8 cellular contexts compared by ENCODE assay signal in the genomic region with DNA sequence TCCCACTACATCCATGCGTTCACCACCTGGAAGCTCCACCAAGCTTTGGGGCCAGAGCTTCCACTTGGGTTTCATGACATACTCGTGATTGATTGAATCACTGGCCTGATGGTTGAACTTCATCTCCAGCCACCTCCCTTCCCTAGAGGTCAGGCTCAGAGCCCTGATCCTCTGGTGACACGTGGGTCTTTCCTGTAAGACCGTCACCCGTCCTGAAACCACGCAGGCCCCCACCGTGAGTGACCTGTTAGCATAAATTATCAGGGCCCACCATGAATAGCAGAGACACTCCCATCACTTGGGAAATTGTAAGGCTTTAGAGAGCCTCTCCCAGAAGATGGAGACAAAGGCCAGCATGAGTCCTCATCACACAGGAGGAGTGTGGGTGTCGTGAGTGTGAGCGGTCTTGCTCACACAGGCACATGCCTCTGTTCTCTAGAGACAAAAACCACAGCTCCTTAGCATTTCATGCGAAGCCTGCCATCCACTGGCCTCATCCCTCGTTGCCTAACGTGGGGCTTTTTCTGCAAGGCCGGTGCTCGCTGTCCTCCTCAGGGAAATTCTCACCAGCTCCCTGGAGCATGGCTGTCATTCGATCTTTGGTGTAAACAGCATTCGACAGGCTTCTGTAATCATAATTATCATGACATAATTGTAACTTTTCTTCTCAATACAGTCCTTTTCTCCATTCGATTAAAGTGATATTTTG.
A peak's percentile ranks its signal among the peaks of the same experiment; 100 is the strongest.
DNase-seq lines count a peak whose midpoint lies in the region; ATAC-seq, FAIRE-seq and TF ChIP-seq lines count a peak whose summit lies in the region.

No MANE protein-coding gene starts in this region.

- H3F3A ChIP-seq in GM23248 (ENCODE audit: insufficient read depth) (no peaks in the 10 kb centered on the region), SU-DHL-6 (ENCODE audit: insufficient read depth) (no peaks in the 10 kb centered on the region)

- no peak for FAIRE-seq in pancreas (lab: Jason Lieb, UNC)

- intact Hi-C loops in pancreas (cut with DNase I), result no loop called here
- intact Hi-C loops in CD8-positive, alpha-beta T cell (cut with DNase I, micrococcal nuclease), result no loop called here

- H3K27ac ChIP-seq in GM23248 (no peak overlapping the region), SU-DHL-6 (ENCODE audit: low read depth, low read length) (no peak overlapping the region), pancreas (no peak overlapping the region)
- H3K27ac ChIP-seq in CD8-positive, alpha-beta T cell (ENCODE audit: low read depth, low read length), result no peak overlapping the region

- CTCF ChIA-PET in CD8-positive, alpha-beta T cell (lab: Charles Lee), result no interaction called here

- no peak overlapping the region for H3K4me3 Mint-ChIP-seq in T-helper 2 cell treated with Interferon-gamma antibody and Interleukin-4, amounts not matched to agents 5 μg/mL and 100 μg/mL, for 36 hours
- no peak overlapping the region for H3K4me3 Mint-ChIP-seq in CD8-positive, alpha-beta T cell
- no peak overlapping the region for H3K4me3 Mint-ChIP-seq in HFFc6

- ATAC-seq in pancreas, result peak in 3 of 4 donors; percentile 58 to 69 (median 62)
- no peak for ATAC-seq in CD8-positive, alpha-beta T cell

- no peak overlapping the region for H3K4me3 ChIP-seq in GM23248
- no peak overlapping the region for H3K4me3 ChIP-seq in SU-DHL-6 (ENCODE audit: insufficient read depth, low read length, poor library complexity, severe bottlenecking)
- no peak overlapping the region for H3K4me3 ChIP-seq in pancreas
- H3K4me3 ChIP-seq in CD8-positive, alpha-beta T cell (ENCODE audit: low read depth, low read length), result no peak overlapping the region

- peak overlapping the region; percentile 13 for H3K27ac Mint-ChIP-seq in T-helper 2 cell treated with Interferon-gamma antibody and Interleukin-4, amounts not matched to agents 5 μg/mL and 100 μg/mL, for 36 hours
- no peak overlapping the region for H3K27ac Mint-ChIP-seq in CD8-positive, alpha-beta T cell
- no peak overlapping the region for H3K27ac Mint-ChIP-seq in HFFc6

- no peaks in the 10 kb centered on the region for H3K9me2 ChIP-seq in GM23248 (ENCODE audit: insufficient read depth)
- no peaks in the 10 kb centered on the region for H3K9me2 ChIP-seq in SU-DHL-6 (replicated peaks; ENCODE audit: insufficient read depth, low read length)

- WGBS in GM23248 (ENCODE audit: low coverage in 1 of 2, low lambda C conversion rate in 2 of 2, missing lambda C conversion rate in 2 of 2), 2 experiments, result 58 to 66% methylated on average over 17 of the region's 17 CpGs
- WGBS in pancreas, 2 donors, result 78 to 79% methylated on average over 17 of the region's 17 CpGs

- H3K4me2 ChIP-seq in GM23248 (ENCODE audit: unreplicated experiment) (no peak overlapping the region), SU-DHL-6 (ENCODE audit: low read depth, low read length, poor library complexity, severe bottlenecking) (no peak overlapping the region)

- no peaks in the 10 kb centered on the region for H3K9me3 ChIP-seq in GM23248 (ENCODE audit: low read depth)
- H3K9me3 ChIP-seq in SU-DHL-6 (ENCODE audit: insufficient read depth, low read length), result no peaks in the 10 kb centered on the region
- no peaks in the 10 kb centered on the region for H3K9me3 ChIP-seq in pancreas
- H3K9me3 ChIP-seq in CD8-positive, alpha-beta T cell (ENCODE audit: low read length), result no peaks in the 10 kb centered on the region

- peaks cover 5% of the 10 kb centered on the region for H3K9me3 Mint-ChIP-seq in T-helper 2 cell treated with Interferon-gamma antibody and Interleukin-4, amounts not matched to agents 5 μg/mL and 100 μg/mL, for 36 hours
- H3K9me3 Mint-ChIP-seq in CD8-positive, alpha-beta T cell, result no peaks in the 10 kb centered on the region
- peaks cover 5% of the 10 kb centered on the region for H3K9me3 Mint-ChIP-seq in HFFc6

- in situ Hi-C loops in GM23248 (cut with MboI), result no loop called here

- peak; percentile 12 for TF ChIP-seq CTCF in SU-DHL-6 (IDR thresholded peaks at IDR 0.05; ENCODE audit: insufficient read depth, low read length, poor library complexity, severe bottlenecking)
- no peak for TF ChIP-seq CTCF in pancreas (IDR thresholded peaks at IDR 0.05)
- no peak for TF ChIP-seq CTCF in CD8-positive, alpha-beta T cell (IDR thresholded peaks at IDR 0.05)
- no peak for TF ChIP-seq CTCF in HFFc6 (IDR thresholded peaks at IDR 0.05)

- no peaks in the 10 kb centered on the region for H3K27me3 Mint-ChIP-seq in T-helper 2 cell treated with Interferon-gamma antibody and Interleukin-4, amounts not matched to agents 5 μg/mL and 100 μg/mL, for 36 hours (ENCODE audit: low read depth)
- no peaks in the 10 kb centered on the region for H3K27me3 Mint-ChIP-seq in CD8-positive, alpha-beta T cell (ENCODE audit: low read depth)
- H3K27me3 Mint-ChIP-seq in HFFc6 (ENCODE audit: insufficient read depth), result peaks cover 3% of the 10 kb centered on the region

- POLR2A ChIA-PET in CD8-positive, alpha-beta T cell (lab: Charles Lee), result no interaction called here

- H3K4me1 ChIP-seq in GM23248 (ENCODE audit: insufficient read depth), result no peaks in the 10 kb centered on the region
- H3K4me1 ChIP-seq in pancreas, result no peaks in the 10 kb centered on the region
- H3K4me1 ChIP-seq in CD8-positive, alpha-beta T cell (ENCODE audit: insufficient read depth, low read length), result peaks cover 14% of the 10 kb centered on the region

- no peak overlapping the region for H3K9ac ChIP-seq in GM23248
- H3K9ac ChIP-seq in SU-DHL-6 (ENCODE audit: low read length), result no peak overlapping the region

- no peaks in the 10 kb centered on the region for H4K20me1 ChIP-seq in GM23248 (ENCODE audit: insufficient read depth)
- H4K20me1 ChIP-seq in SU-DHL-6 (ENCODE audit: low read depth, low read length), result no peaks in the 10 kb centered on the region

- no peak for DNase-seq in T-helper 2 cell treated with Interferon-gamma antibody and Interleukin-4, amounts not matched to agents 5 μg/mL and 100 μg/mL, for 36 hours (ENCODE audit: low spot score)
- DNase-seq in T-helper 2 cell (no peak), GM23248 (peak; percentile 48), pancreas (no peak), HFFc6 (no peak), GOT3 (lab: John Stamatoyannopoulos, UW) (no peak)
- DNase-seq in CD8-positive, alpha-beta T cell, result no peak

- no peaks in the 10 kb centered on the region for H3K36me3 ChIP-seq in GM23248 (ENCODE audit: low read depth)
- H3K36me3 ChIP-seq in SU-DHL-6 (ENCODE audit: low read length), result no peaks in the 10 kb centered on the region
- H3K36me3 ChIP-seq in pancreas, result no peaks in the 10 kb centered on the region
- H3K36me3 ChIP-seq in CD8-positive, alpha-beta T cell (ENCODE audit: insufficient read depth, low read length), result no peaks in the 10 kb centered on the region

- H3K4me1 Mint-ChIP-seq in T-helper 2 cell treated with Interferon-gamma antibody and Interleukin-4, amounts not matched to agents 5 μg/mL and 100 μg/mL, for 36 hours (ENCODE audit: low read depth), result peaks cover 64% of the 10 kb centered on the region
- H3K4me1 Mint-ChIP-seq in CD8-positive, alpha-beta T cell (ENCODE audit: low read depth), result peaks cover 20% of the 10 kb centered on the region
- H3K4me1 Mint-ChIP-seq in HFFc6 (ENCODE audit: low read depth), result peaks cover 3% of the 10 kb centered on the region; the same call in 1 of the 2 replicates

- H2AFZ ChIP-seq in GM23248 (no peak overlapping the region), SU-DHL-6 (ENCODE audit: low read depth, low read length, severe bottlenecking) (no peak overlapping the region)

- H3K27me3 ChIP-seq in GM23248 (replicated peaks; ENCODE audit: insufficient read depth) (peaks cover 3% of the 10 kb centered on the region; the same call in 1 of the 2 replicates), SU-DHL-6 (ENCODE audit: low read length) (no peaks in the 10 kb centered on the region), pancreas (no peaks in the 10 kb centered on the region)
- H3K27me3 ChIP-seq in CD8-positive, alpha-beta T cell (ENCODE audit: insufficient read depth, low read length), result no peaks in the 10 kb centered on the region

- no peaks in the 10 kb centered on the region for H3K79me2 ChIP-seq in GM23248 (ENCODE audit: insufficient read depth)
- no peaks in the 10 kb centered on the region for H3K79me2 ChIP-seq in SU-DHL-6 (ENCODE audit: insufficient read depth, low read length)

- H3K36me3 Mint-ChIP-seq in T-helper 2 cell treated with Interferon-gamma antibody and Interleukin-4, amounts not matched to agents 5 μg/mL and 100 μg/mL, for 36 hours (ENCODE audit: low read depth), result peaks cover 2% of the 10 kb centered on the region
- no peaks in the 10 kb centered on the region for H3K36me3 Mint-ChIP-seq in CD8-positive, alpha-beta T cell
- H3K36me3 Mint-ChIP-seq in HFFc6 (ENCODE audit: low read depth), result no peaks in the 10 kb centered on the region
